In the genomic region with DNA sequence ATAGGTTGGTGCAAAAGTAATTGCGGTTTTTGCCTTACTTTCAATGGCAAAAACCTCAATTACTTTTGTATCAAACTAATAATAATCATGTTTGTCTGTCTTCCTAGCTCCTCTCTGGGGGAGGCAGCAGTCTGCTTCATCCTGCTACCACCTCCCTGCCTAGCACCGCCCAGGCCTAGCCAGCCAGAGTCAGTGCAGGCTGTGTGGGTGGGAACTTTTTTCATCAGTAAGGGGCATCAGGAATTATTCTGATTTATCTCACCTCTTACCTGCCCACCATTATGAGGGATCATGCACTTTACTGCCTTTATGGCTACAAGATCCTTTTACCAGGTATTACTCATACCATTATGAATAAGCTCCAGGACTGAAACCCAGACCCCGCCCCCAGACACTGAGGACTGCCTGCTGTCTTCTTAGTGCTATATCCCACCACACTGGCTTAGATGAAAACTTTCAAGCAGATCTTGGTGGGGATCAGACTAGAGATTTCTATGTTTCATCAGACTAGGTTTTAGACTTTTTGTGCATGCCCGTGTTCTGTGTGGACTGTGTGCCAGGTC, we compare ENCODE assay signal across 14 cellular contexts.
DNase-seq lines count a peak whose midpoint lies in the region; ATAC-seq and TF ChIP-seq lines count a peak whose summit lies in the region.
"Had no signal": no experiment of that assay in that cellular context is flagged by ENCODE, and none has a peak within 500 bp of the region (broad histone marks: within the 10 kb centered on the region; RNA-seq: fewer than 3 reads in every experiment).

No MANE protein-coding gene starts in this region.

- no peak overlapping the region for H3K4me2 ChIP-seq in neural progenitor cell

- ATAC-seq in stimulated activated naive CD8-positive, alpha-beta T cell treated with anti-CD3 and anti-CD28 coated beads, Interleukin-15, amount 100 ng/mL, for 72 hours, result peak; percentile 52
- no peak for ATAC-seq in stimulated activated naive CD8-positive, alpha-beta T cell treated with anti-CD3 and anti-CD28 coated beads, Interleukin-15, Interleukin-2, amounts not matched to agents 100 U/mL and 50 U/mL, for 24 hours
- no peak for ATAC-seq in HG03280 (IDR thresholded peaks at IDR 0.05; ENCODE audit: unreplicated experiment)

- TF ChIP-seq CTCF in neural progenitor cell (IDR thresholded peaks at IDR 0.05) (no peak), nephron progenitor cell (IDR thresholded peaks at IDR 0.05) (no peak)

- H3F3A ChIP-seq in neural progenitor cell (ENCODE audit: low read depth), result peaks cover 9% of the 10 kb centered on the region

- no peak overlapping the region for H3K27ac Mint-ChIP-seq in stimulated activated naive CD8-positive, alpha-beta T cell treated with anti-CD3 and anti-CD28 coated beads, Interleukin-15, amount 100 ng/mL, for 72 hours
- H3K27ac Mint-ChIP-seq in neural progenitor cell (no peak overlapping the region), nephron progenitor cell (no peak overlapping the region)
- H3K27ac Mint-ChIP-seq: naive B cell had no signal

- no peaks in the 10 kb centered on the region for H3K36me3 ChIP-seq in neural progenitor cell
- H3K36me3 ChIP-seq: SJCRH30 had no signal

- H3K9me3 ChIP-seq in neural progenitor cell (ENCODE audit: low read depth), result no peaks in the 10 kb centered on the region
- H3K9me3 ChIP-seq: ascending aorta, SJCRH30 had no signal

- no peak overlapping the region for H2AFZ ChIP-seq in neural progenitor cell (replicated peaks)

- peaks cover 15% of the 10 kb centered on the region for H3K36me3 Mint-ChIP-seq in neural progenitor cell
- H3K36me3 Mint-ChIP-seq in nephron progenitor cell (ENCODE audit: low read depth), result peaks cover 34% of the 10 kb centered on the region
- H3K36me3 Mint-ChIP-seq: naive B cell had no signal

- H3K9ac ChIP-seq in neural progenitor cell, result no peak overlapping the region

- peaks cover 20% of the 10 kb centered on the region for H3K4me1 ChIP-seq in neural progenitor cell
- H3K4me1 ChIP-seq: SJCRH30 had no signal

- no peaks in the 10 kb centered on the region for H3K27me3 Mint-ChIP-seq in stimulated activated naive CD8-positive, alpha-beta T cell treated with anti-CD3 and anti-CD28 coated beads, Interleukin-15, amount 100 ng/mL, for 72 hours
- H3K27me3 Mint-ChIP-seq in neural progenitor cell (ENCODE audit: insufficient read depth, low read depth) (no peaks in the 10 kb centered on the region), nephron progenitor cell (ENCODE audit: low read depth, poor library complexity) (no peaks in the 10 kb centered on the region)

- no peaks in the 10 kb centered on the region for H3K27me3 ChIP-seq in neural progenitor cell
- H3K27me3 ChIP-seq: ascending aorta, dorsolateral prefrontal cortex, SJCRH30 had no signal

- H3K4me3 ChIP-seq in neural progenitor cell, result no peak overlapping the region
- H3K4me3 ChIP-seq: ascending aorta, dorsolateral prefrontal cortex, SJCRH30 had no signal

- H3K4me3 Mint-ChIP-seq in stimulated activated naive CD8-positive, alpha-beta T cell treated with anti-CD3 and anti-CD28 coated beads, Interleukin-15, amount 100 ng/mL, for 72 hours, result no peak overlapping the region
- H3K4me3 Mint-ChIP-seq in neural progenitor cell (no peak overlapping the region), nephron progenitor cell (no peak overlapping the region)
- H3K4me3 Mint-ChIP-seq: naive B cell had no signal

- H3K9me3 Mint-ChIP-seq in stimulated activated naive CD8-positive, alpha-beta T cell treated with anti-CD3 and anti-CD28 coated beads, Interleukin-15, amount 100 ng/mL, for 72 hours, result peaks cover 0 to 7% of the 10 kb centered on the region in 2 donors
- H3K9me3 Mint-ChIP-seq in neural progenitor cell (no peaks in the 10 kb centered on the region), nephron progenitor cell (no peaks in the 10 kb centered on the region)

- peaks cover 29% of the 10 kb centered on the region for H4K20me1 ChIP-seq in neural progenitor cell (ENCODE audit: low read depth)

- H3K4me1 Mint-ChIP-seq in stimulated activated naive CD8-positive, alpha-beta T cell treated with anti-CD3 and anti-CD28 coated beads, Interleukin-15, amount 100 ng/mL, for 72 hours, result peaks cover 6% of the 10 kb centered on the region
- H3K4me1 Mint-ChIP-seq in neural progenitor cell, result peaks cover 28% of the 10 kb centered on the region
- H3K4me1 Mint-ChIP-seq in nephron progenitor cell, result peaks cover 44% of the 10 kb centered on the region
- H3K4me1 Mint-ChIP-seq: naive B cell had no signal

- no peak for DNase-seq in stimulated activated naive CD8-positive, alpha-beta T cell treated with anti-CD3 and anti-CD28 coated beads, Interleukin-15, amount 100 ng/mL, for 72 hours
- DNase-seq in stimulated activated naive CD8-positive, alpha-beta T cell treated with anti-CD3 and anti-CD28 coated beads, Interleukin-15, Interleukin-2, amounts not matched to agents 100 U/mL and 50 U/mL, for 24 hours, result no peak
- DNase-seq in SW480 (ENCODE audit: low spot score) (peak; percentile 29), kidney glomerular epithelial cell (lab: John Stamatoyannopoulos, UW) (peak; percentile 31), neural progenitor cell (ENCODE audit: low spot score) (no peak), DMS53 (lab: John Stamatoyannopoulos, UW) (no peak), nephron progenitor cell (no peak)
- DNase-seq: DMS 273 treated with DMSO at 0.1 percent for 48 hours, dorsolateral prefrontal cortex, naive B cell, NCI-H1105 treated with DMSO at 0.1 percent for 48 hours, SJCRH30 had no signal

- H3K27ac ChIP-seq in neural progenitor cell, result no peak overlapping the region
- H3K27ac ChIP-seq: ascending aorta, dorsolateral prefrontal cortex, SJCRH30 had no signal

- H3K79me2 ChIP-seq in neural progenitor cell (ENCODE audit: low read depth), result peaks cover 93% of the 10 kb centered on the region

Comparison
In these comparisons a context has a peak if more than half of its experiments do, and no peak if none do; other contexts are left out.
1. DNase-seq: peak in SW480 (single experiment) and kidney glomerular epithelial cell (single experiment); none in stimulated activated naive CD8-positive, alpha-beta T cell treated with anti-CD3 and anti-CD28 coated beads, Interleukin-15, amount 100 ng/mL, for 72 hours (0 of 2), stimulated activated naive CD8-positive, alpha-beta T cell treated with anti-CD3 and anti-CD28 coated beads, Interleukin-15, Interleukin-2, amounts not matched to agents 100 U/mL and 50 U/mL, for 24 hours (single experiment), neural progenitor cell (single experiment), DMS53 (single experiment) and nephron progenitor cell (single experiment).